8 cellular contexts compared by ENCODE assay signal in genomic region chr9:22037954-22038690, GRCh38. TPM values are rescaled to one million over a fixed set of nuclear protein-coding genes. Genes with fewer than 3 reads are reported as not detected.
DNase-seq lines count a peak whose midpoint lies in the region; ATAC-seq and TF ChIP-seq lines count a peak whose summit lies in the region.

No MANE protein-coding gene starts in this region.

- TF ChIP-seq CTCF in lower leg skin (IDR thresholded peaks at IDR 0.05): no peak

- no peak for TF ChIP-seq POLR2A in lower leg skin (IDR thresholded peaks at IDR 0.05)

- ATAC-seq in HG03354 (IDR thresholded peaks at IDR 0.05; ENCODE audit: poor library complexity, severe bottlenecking, unreplicated experiment) (peak; percentile 62), left lobe of liver (peak; percentile 68), HG02571 (IDR thresholded peaks at IDR 0.05; ENCODE audit: unreplicated experiment) (no peak)
- ATAC-seq in activated naive CD8-positive, alpha-beta T cell treated with anti-CD3 and anti-CD28 coated beads, Interleukin-2, amount 50 U/mL, for 24 hours: no peak

- no peak overlapping the region for H3K27ac Mint-ChIP-seq in activated naive CD8-positive, alpha-beta T cell treated with anti-CD3 and anti-CD28 coated beads, Interleukin-2, amount 50 U/mL, for 24 hours

- peaks cover 68% of the 10 kb centered on the region for H3K4me1 ChIP-seq in adipocyte (ENCODE audit: control insufficient read depth, insufficient read depth, low read length)

- H3K4me3 ChIP-seq in adipocyte (ENCODE audit: low read length) (peak overlapping the region; percentile 13), lower leg skin (ENCODE audit: low read depth, poor library complexity, severe bottlenecking) (no peak overlapping the region)

- H3K36me3 Mint-ChIP-seq in activated naive CD8-positive, alpha-beta T cell treated with anti-CD3 and anti-CD28 coated beads, Interleukin-2, amount 50 U/mL, for 24 hours (ENCODE audit: low read depth): no peaks in the 10 kb centered on the region

- peak; percentile 50 for DNase-seq in EH (ENCODE audit: low read depth)
- peak; percentile 89 for DNase-seq in adipocyte (ENCODE audit: low read depth)
- no peak for DNase-seq in left lobe of liver (ENCODE audit: low spot score)
- DNase-seq in stimulated activated CD4-positive, alpha-beta T cell treated with anti-CD3 and anti-CD28 coated beads, Interleukin-4, amount 100 ng/mL, for 4 hours: no peak
- DNase-seq in lower leg skin (ENCODE audit: low spot score in 2 of 2): no peak
- DNase-seq in activated naive CD8-positive, alpha-beta T cell treated with anti-CD3 and anti-CD28 coated beads, Interleukin-2, amount 50 U/mL, for 24 hours: no peak

- 18 to 19% methylated on average over 2 of the region's 2 CpGs for WGBS in lower leg skin, 2 donors

- no peak overlapping the region for H3K4me3 Mint-ChIP-seq in activated naive CD8-positive, alpha-beta T cell treated with anti-CD3 and anti-CD28 coated beads, Interleukin-2, amount 50 U/mL, for 24 hours

- intact Hi-C loops in lower leg skin (cut with DNase I; ENCODE audit: low total_unique reads): no loop called here

- H3K4me1 Mint-ChIP-seq in activated naive CD8-positive, alpha-beta T cell treated with anti-CD3 and anti-CD28 coated beads, Interleukin-2, amount 50 U/mL, for 24 hours: peaks cover 31% of the 10 kb centered on the region

- no peaks in the 10 kb centered on the region for H3K36me3 ChIP-seq in adipocyte (ENCODE audit: control insufficient read depth, insufficient read depth, low read length, severe bottlenecking)

- H3K9me3 Mint-ChIP-seq in activated naive CD8-positive, alpha-beta T cell treated with anti-CD3 and anti-CD28 coated beads, Interleukin-2, amount 50 U/mL, for 24 hours: no peaks in the 10 kb centered on the region

- no peaks in the 10 kb centered on the region for H3K27me3 ChIP-seq in adipocyte (replicated peaks; ENCODE audit: control insufficient read depth, insufficient read depth, low read length)

- H3K27me3 Mint-ChIP-seq in activated naive CD8-positive, alpha-beta T cell treated with anti-CD3 and anti-CD28 coated beads, Interleukin-2, amount 50 U/mL, for 24 hours: peaks cover 6% of the 10 kb centered on the region

- H3K9ac ChIP-seq in adipocyte (ENCODE audit: low read length): peak overlapping the region; percentile 46

- H3K9me3 ChIP-seq in adipocyte (ENCODE audit: control insufficient read depth, low read length): no peaks in the 10 kb centered on the region

RNA-seq across cellular contexts. Expression of gene CDKN2B, which starts 29.0 kb away (rescaled TPM):
- total RNA-seq in left lobe of liver: 0.93 TPM
- 10 to 100 TPM; 37.6 to 83.2 (median 55.0) TPM for total RNA-seq in lower leg skin

RNA-seq across cellular contexts. Expression of gene CDKN2B-AS1, which starts 43.5 kb away (rescaled TPM):
- total RNA-seq in left lobe of liver (not detected), lower leg skin (under 1 TPM in 1 of 4 donors, not detected in 3; 0.49 TPM)

RNA-seq across cellular contexts. Expression of gene CDKN2A, which starts 43.9 kb away (rescaled TPM):
- total RNA-seq in left lobe of liver: 0.55 TPM
- total RNA-seq in lower leg skin: 1 to 10 TPM in 3 of 4 donors, not detected in 1; 1.8 to 3.9 (median 1.9) TPM

Comparison
In these comparisons a context has a peak if more than half of its experiments do, and no peak if none do; other contexts are left out.
1. DNase-seq: peak in EH (single experiment) and adipocyte (single experiment); none in left lobe of liver (single experiment), stimulated activated CD4-positive, alpha-beta T cell treated with anti-CD3 and anti-CD28 coated beads, Interleukin-4, amount 100 ng/mL, for 4 hours (0 of 2), lower leg skin (0 of 2) and activated naive CD8-positive, alpha-beta T cell treated with anti-CD3 and anti-CD28 coated beads, Interleukin-2, amount 50 U/mL, for 24 hours (single experiment).
2. ATAC-seq: peak in HG03354 (single experiment) and left lobe of liver (single experiment); none in HG02571 (single experiment) and activated naive CD8-positive, alpha-beta T cell treated with anti-CD3 and anti-CD28 coated beads, Interleukin-2, amount 50 U/mL, for 24 hours (single experiment).
3. RNA of gene CDKN2B, which starts 29.0 kb away (total RNA-seq): 37.6 to 83.2 TPM in lower leg skin; 0.93 TPM in left lobe of liver (single experiment); every median in the first group is over 10 times any median in the second.